ENCODE assay signal across 1 cellular context in the genomic region with DNA sequence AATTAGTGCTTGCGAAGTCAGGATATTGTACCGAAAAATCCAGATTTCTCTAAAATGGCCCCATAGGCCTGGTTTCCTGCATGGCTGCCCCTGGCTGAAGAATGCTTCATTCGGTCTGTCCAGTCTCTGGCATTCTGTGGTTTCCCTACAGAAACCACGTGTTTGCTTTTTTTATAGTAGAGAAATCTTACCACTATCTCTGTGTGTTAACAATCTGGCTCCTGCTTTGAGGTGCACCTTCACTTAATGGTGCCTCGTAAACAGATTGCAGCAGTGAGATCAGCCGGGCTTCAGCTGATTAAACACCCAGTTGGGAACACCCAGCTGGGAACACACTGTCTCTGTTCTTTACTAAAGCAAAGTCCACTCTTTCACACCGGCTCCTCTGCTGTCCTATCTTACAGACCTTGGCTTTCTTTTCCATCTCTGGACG.
TF ChIP-seq lines count a peak whose summit lies in the region.

No MANE protein-coding gene starts in this region.

TF ChIP-seq in HCT116, 20 proteins besides CTCF, POLR2A, EP300 and RAD21:
- TF ChIP-seq, protein P1, sequence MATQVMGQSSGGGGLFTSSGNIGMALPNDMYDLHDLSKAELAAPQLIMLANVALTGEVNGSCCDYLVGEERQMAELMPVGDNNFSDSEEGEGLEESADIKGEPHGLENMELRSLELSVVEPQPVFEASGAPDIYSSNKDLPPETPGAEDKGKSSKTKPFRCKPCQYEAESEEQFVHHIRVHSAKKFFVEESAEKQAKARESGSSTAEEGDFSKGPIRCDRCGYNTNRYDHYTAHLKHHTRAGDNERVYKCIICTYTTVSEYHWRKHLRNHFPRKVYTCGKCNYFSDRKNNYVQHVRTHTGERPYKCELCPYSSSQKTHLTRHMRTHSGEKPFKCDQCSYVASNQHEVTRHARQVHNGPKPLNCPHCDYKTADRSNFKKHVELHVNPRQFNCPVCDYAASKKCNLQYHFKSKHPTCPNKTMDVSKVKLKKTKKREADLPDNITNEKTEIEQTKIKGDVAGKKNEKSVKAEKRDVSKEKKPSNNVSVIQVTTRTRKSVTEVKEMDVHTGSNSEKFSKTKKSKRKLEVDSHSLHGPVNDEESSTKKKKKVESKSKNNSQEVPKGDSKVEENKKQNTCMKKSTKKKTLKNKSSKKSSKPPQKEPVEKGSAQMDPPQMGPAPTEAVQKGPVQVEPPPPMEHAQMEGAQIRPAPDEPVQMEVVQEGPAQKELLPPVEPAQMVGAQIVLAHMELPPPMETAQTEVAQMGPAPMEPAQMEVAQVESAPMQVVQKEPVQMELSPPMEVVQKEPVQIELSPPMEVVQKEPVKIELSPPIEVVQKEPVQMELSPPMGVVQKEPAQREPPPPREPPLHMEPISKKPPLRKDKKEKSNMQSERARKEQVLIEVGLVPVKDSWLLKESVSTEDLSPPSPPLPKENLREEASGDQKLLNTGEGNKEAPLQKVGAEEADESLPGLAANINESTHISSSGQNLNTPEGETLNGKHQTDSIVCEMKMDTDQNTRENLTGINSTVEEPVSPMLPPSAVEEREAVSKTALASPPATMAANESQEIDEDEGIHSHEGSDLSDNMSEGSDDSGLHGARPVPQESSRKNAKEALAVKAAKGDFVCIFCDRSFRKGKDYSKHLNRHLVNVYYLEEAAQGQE (IDR thresholded peaks at IDR 0.05; ENCODE audit: low read depth), result no peak
- TF ChIP-seq ZFX (IDR thresholded peaks at IDR 0.05), result no peak
- TF ChIP-seq, protein P2, sequence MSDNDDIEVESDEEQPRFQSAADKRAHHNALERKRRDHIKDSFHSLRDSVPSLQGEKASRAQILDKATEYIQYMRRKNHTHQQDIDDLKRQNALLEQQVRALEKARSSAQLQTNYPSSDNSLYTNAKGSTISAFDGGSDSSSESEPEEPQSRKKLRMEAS (IDR thresholded peaks at IDR 0.05), result no peak
